ENCODE assay signal across 15 cellular contexts in the genomic region with DNA sequence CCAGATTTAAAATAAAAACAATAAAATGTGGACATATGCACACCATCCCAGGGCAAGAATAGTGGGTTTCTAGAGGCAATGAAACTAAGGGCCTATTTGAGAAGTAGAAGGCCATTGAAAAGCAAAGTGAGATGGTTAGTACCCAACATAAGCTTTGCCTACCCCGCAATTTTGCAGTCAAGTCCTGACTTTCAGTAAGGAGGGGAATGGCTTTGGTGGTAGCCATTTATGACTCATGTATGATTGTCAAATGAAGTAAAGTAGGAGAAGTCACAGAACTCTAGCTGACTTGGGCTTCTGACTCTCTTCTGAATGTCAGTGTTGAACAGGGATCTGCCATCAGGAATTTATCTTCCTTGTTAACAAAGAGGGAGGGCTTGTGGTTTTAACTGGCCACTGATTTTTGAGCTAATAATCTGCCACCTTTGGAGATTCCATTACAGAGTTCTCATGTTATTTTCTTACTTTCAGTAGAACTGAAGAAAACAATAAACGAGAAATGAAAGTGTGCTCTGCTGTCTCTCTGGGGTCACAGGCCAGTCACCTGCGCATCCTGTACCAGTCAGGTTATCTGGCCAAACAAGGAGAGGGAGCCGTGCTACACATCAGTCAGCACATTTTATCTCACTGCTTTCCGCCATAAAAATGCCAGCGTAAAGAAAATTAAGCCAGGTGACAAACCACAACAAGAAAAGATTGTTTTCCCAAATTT. TPM values are rescaled to one million over a fixed set of nuclear protein-coding genes. Genes with fewer than 3 reads are reported as not detected.
DNase-seq lines count a peak whose midpoint lies in the region; ATAC-seq, FAIRE-seq and TF ChIP-seq lines count a peak whose summit lies in the region.
"Had no signal": no experiment of that assay in that cellular context is flagged by ENCODE, and none has a peak within 500 bp of the region (broad histone marks: within the 10 kb centered on the region; RNA-seq: fewer than 3 reads in every experiment).

No MANE protein-coding gene starts in this region.

- peaks cover 10% of the 10 kb centered on the region for H3K27me3 Mint-ChIP-seq in progenitor cell of endocrine pancreas

- peaks cover 9% of the 10 kb centered on the region for H3K9me3 Mint-ChIP-seq in progenitor cell of endocrine pancreas (ENCODE audit: low read depth)
- H3K9me3 Mint-ChIP-seq: activated CD8-positive, alpha-beta T cell treated with anti-CD3 and anti-CD28 coated beads for 36 hours; T-helper 1 cell treated with Interleukin-12 subunit alpha and Interleukin-12 subunit beta and Interleukin-4 antibody, amounts not matched to agents 30 μg/mL and 1 μg/mL, for 36 hours had no signal

- peak; percentile 92 for ATAC-seq in GM21825 (IDR thresholded peaks at IDR 0.05; ENCODE audit: unreplicated experiment)
- peak; percentile 78 for ATAC-seq in HG03139 (IDR thresholded peaks at IDR 0.05; ENCODE audit: unreplicated experiment)
- ATAC-seq: activated CD8-positive, alpha-beta T cell treated with anti-CD3 and anti-CD28 coated beads for 36 hours; naive thymus-derived CD8-positive, alpha-beta T cell had no signal

- peaks cover 1% of the 10 kb centered on the region for H3K36me3 Mint-ChIP-seq in progenitor cell of endocrine pancreas (ENCODE audit: insufficient read depth)
- H3K36me3 Mint-ChIP-seq: activated naive CD8-positive, alpha-beta T cell treated with anti-CD3 and anti-CD28 coated beads for 36 hours; naive thymus-derived CD8-positive, alpha-beta T cell had no signal

- FAIRE-seq in GM19239 (lab: Jason Lieb, UNC) (peak; percentile 61), H54 (lab: Jason Lieb, UNC) (no peak)
- FAIRE-seq: keratinocyte had no signal

- no peak for TF ChIP-seq CTCF in progenitor cell of endocrine pancreas (IDR thresholded peaks at IDR 0.05; ENCODE audit: unreplicated experiment)

- no peak for TF ChIP-seq POLR2A in H54 (IDR thresholded peaks at IDR 0.05; ENCODE audit: low read depth, low read length)

- peaks cover 22% of the 10 kb centered on the region for H3K4me1 Mint-ChIP-seq in progenitor cell of endocrine pancreas (ENCODE audit: low read depth)
- H3K4me1 Mint-ChIP-seq: activated naive CD8-positive, alpha-beta T cell treated with anti-CD3 and anti-CD28 coated beads for 36 hours; naive thymus-derived CD8-positive, alpha-beta T cell had no signal

- no peak for DNase-seq in GM19239 (ENCODE audit: insufficient read length, low spot score)
- DNase-seq in progenitor cell of endocrine pancreas (ENCODE audit: low spot score, unreplicated experiment), result no peak
- no peak for DNase-seq in NCI-H748 treated with DMSO at 0.1 percent for 48 hours (lab: John Stamatoyannopoulos, UW)
- no peak for DNase-seq in H54 (ENCODE audit: insufficient read length, low spot score)
- no peak for DNase-seq in OCI-M2 (lab: John Stamatoyannopoulos, UW; ENCODE audit: unreplicated experiment)
- DNase-seq in HT-29 (ENCODE audit: low spot score), result no peak
- DNase-seq: activated CD8-positive, alpha-beta T cell treated with anti-CD3 and anti-CD28 coated beads for 36 hours; activated naive CD8-positive, alpha-beta T cell treated with anti-CD3 and anti-CD28 coated beads for 36 hours; cortex of kidney; naive thymus-derived CD8-positive, alpha-beta T cell; NCI-H1436 treated with DMSO at 0.1 percent for 48 hours had no signal

- H3K27ac Mint-ChIP-seq in progenitor cell of endocrine pancreas, result peak overlapping the region; percentile 11
- H3K27ac Mint-ChIP-seq: activated CD8-positive, alpha-beta T cell treated with anti-CD3 and anti-CD28 coated beads for 36 hours; activated naive CD8-positive, alpha-beta T cell treated with anti-CD3 and anti-CD28 coated beads for 36 hours; naive thymus-derived CD8-positive, alpha-beta T cell; T-helper 1 cell treated with Interleukin-12 subunit alpha and Interleukin-12 subunit beta and Interleukin-4 antibody, amounts not matched to agents 30 μg/mL and 1 μg/mL, for 36 hours had no signal

- no peak overlapping the region for H3K4me3 Mint-ChIP-seq in progenitor cell of endocrine pancreas (ENCODE audit: low read depth)
- H3K4me3 Mint-ChIP-seq: activated CD8-positive, alpha-beta T cell treated with anti-CD3 and anti-CD28 coated beads for 36 hours; activated naive CD8-positive, alpha-beta T cell treated with anti-CD3 and anti-CD28 coated beads for 36 hours; naive thymus-derived CD8-positive, alpha-beta T cell; T-helper 1 cell treated with Interleukin-12 subunit alpha and Interleukin-12 subunit beta and Interleukin-4 antibody, amounts not matched to agents 30 μg/mL and 1 μg/mL, for 36 hours had no signal

RNA-seq across cellular contexts. Expression of a gene that starts 14.3 kb away (rescaled TPM):
- total RNA-seq in progenitor cell of endocrine pancreas, result 13.7 and 16.8 TPM in 2 replicates
- total RNA-seq in HT-29 (2014; rRNA removed; shearing (Covaris generic)), result not detected in 2 replicates
- total RNA-seq: activated CD8-positive, alpha-beta T cell treated with anti-CD3 and anti-CD28 coated beads for 36 hours; activated naive CD8-positive, alpha-beta T cell treated with anti-CD3 and anti-CD28 coated beads for 36 hours; naive thymus-derived CD8-positive, alpha-beta T cell had no signal

Comparison
In these comparisons a context has a peak if more than half of its experiments do, and no peak if none do; other contexts are left out.
1. RNA of a gene that starts 14.3 kb away (total RNA-seq): 13.7 to 16.8 TPM in progenitor cell of endocrine pancreas; not detected in HT-29; every median in the first group is over 10 times any median in the second.